9 cellular contexts compared by ENCODE assay signal in the genomic region with DNA sequence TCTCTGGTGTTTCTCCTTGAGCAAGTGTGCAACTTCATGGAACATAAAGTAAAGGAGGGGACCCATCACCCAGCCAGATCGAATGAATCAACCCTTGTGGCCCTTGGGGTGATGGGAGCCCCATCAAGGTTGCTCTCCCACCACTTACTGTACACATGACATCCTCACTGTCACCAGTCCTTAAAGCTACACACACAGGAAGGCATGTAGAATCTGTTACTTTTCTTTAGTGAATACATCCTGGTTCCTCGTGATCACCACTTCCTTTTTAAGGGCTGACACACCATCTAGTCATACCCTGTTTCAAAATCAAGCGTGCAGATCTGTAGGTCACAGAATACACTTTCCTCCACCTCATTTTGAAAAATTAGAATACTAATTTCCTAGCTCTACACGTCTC. TPM values are rescaled to one million over a fixed set of nuclear protein-coding genes. Genes with fewer than 3 reads are reported as not detected.
DNase-seq lines count a peak whose midpoint lies in the region; TF ChIP-seq lines count a peak whose summit lies in the region.
"Had no signal": no experiment of that assay in that cellular context is flagged by ENCODE, and none has a peak within 500 bp of the region (broad histone marks: within the 10 kb centered on the region; RNA-seq: fewer than 3 reads in every experiment).

No MANE protein-coding gene starts in this region.

- H3K27me3 ChIP-seq in esophagus muscularis mucosa, result no peaks in the 10 kb centered on the region
- H3K27me3 ChIP-seq: tibial artery had no signal

- H3K4me1 ChIP-seq in esophagus muscularis mucosa, result no peaks in the 10 kb centered on the region
- H3K4me1 ChIP-seq: tibial artery had no signal

- no peak overlapping the region for H3K27ac ChIP-seq in esophagus muscularis mucosa (replicated peaks in 1 of 4)
- H3K27ac ChIP-seq: tibial artery had no signal

- H3K36me3 Mint-ChIP-seq in HFFc6 (ENCODE audit: low read depth), result no peaks in the 10 kb centered on the region
- no peaks in the 10 kb centered on the region for H3K36me3 Mint-ChIP-seq in activated T-cell treated with anti-CD3 and anti-CD28 coated beads, Interleukin-2, amount 50 U/mL, for 24 hours (ENCODE audit: low read depth)

- whole genome bisulfite sequencing in esophagus muscularis mucosa, result 59% methylated on average over 4 of the region's 4 CpGs

- H3K4me1 Mint-ChIP-seq in HFFc6 (ENCODE audit: low read depth), result peaks cover 17% of the 10 kb centered on the region
- peaks cover 25% of the 10 kb centered on the region for H3K4me1 Mint-ChIP-seq in activated T-cell treated with anti-CD3 and anti-CD28 coated beads, Interleukin-2, amount 50 U/mL, for 24 hours (ENCODE audit: low read depth)

- TF ChIP-seq CTCF in HFFc6 (IDR thresholded peaks at IDR 0.05) (no peak), esophagus muscularis mucosa (IDR thresholded peaks at IDR 0.05) (no peak)

- no peaks in the 10 kb centered on the region for H3K9me3 Mint-ChIP-seq in HFFc6
- no peaks in the 10 kb centered on the region for H3K9me3 Mint-ChIP-seq in activated T-cell treated with anti-CD3 and anti-CD28 coated beads, Interleukin-2, amount 50 U/mL, for 24 hours

- peaks cover 2% of the 10 kb centered on the region; the same call in 1 of the 2 replicates for H3K27me3 Mint-ChIP-seq in HFFc6 (ENCODE audit: insufficient read depth)
- peaks cover 9% of the 10 kb centered on the region for H3K27me3 Mint-ChIP-seq in activated T-cell treated with anti-CD3 and anti-CD28 coated beads, Interleukin-2, amount 50 U/mL, for 24 hours

- peak overlapping the region; percentile 47; the same call in 1 of the 2 replicates for H3K4me3 Mint-ChIP-seq in HFFc6
- no peak overlapping the region for H3K4me3 Mint-ChIP-seq in activated T-cell treated with anti-CD3 and anti-CD28 coated beads, Interleukin-2, amount 50 U/mL, for 24 hours

- H3K36me3 ChIP-seq in esophagus muscularis mucosa, result no peaks in the 10 kb centered on the region
- H3K36me3 ChIP-seq: tibial artery had no signal

- peak overlapping the region; percentile 92 for H3K27ac Mint-ChIP-seq in HFFc6
- peak overlapping the region; percentile 87 for H3K27ac Mint-ChIP-seq in activated T-cell treated with anti-CD3 and anti-CD28 coated beads, Interleukin-2, amount 50 U/mL, for 24 hours

- no peak for TF ChIP-seq EP300 in esophagus muscularis mucosa (IDR thresholded peaks at IDR 0.05)

- H3K4me3 ChIP-seq in esophagus muscularis mucosa, result no peak overlapping the region
- H3K4me3 ChIP-seq: tibial artery had no signal

- intact Hi-C loops in esophagus muscularis mucosa (cut with DNase I), result no loop called here

- TF ChIP-seq POLR2A in esophagus muscularis mucosa (IDR thresholded peaks at IDR 0.05; ENCODE audit: low read depth), result no peak

- DNase-seq in AG08396 (ENCODE audit: low spot score) (peak; percentile 61), HFFc6 (peak; percentile 71), left kidney (ENCODE audit: low read depth, low spot score) (peak; percentile 27), activated gamma-delta T cell treated with Interleukin-2 at 50 U/mL for 16 hours (no peak), esophagus muscularis mucosa (ENCODE audit: extremely low spot score) (no peak), NCI-H524 treated with DMSO at 0.1 percent for 48 hours (lab: John Stamatoyannopoulos, UW) (no peak), NCI-H2081 (lab: John Stamatoyannopoulos, UW) (no peak)
- DNase-seq in activated T-cell treated with anti-CD3 and anti-CD28 coated beads, Interleukin-2, amount 50 U/mL, for 24 hours, result peak; percentile 47
- DNase-seq: tibial artery had no signal

- no peaks in the 10 kb centered on the region for H3K9me3 ChIP-seq in esophagus muscularis mucosa
- H3K9me3 ChIP-seq: tibial artery had no signal

RNA-seq across cellular contexts. Expression of gene MPHOSPH6, which starts 22.6 kb away (rescaled TPM):
- total RNA-seq in HFFc6 (2021; fragmentation: NEBNext Ultra II Directional; extraction: Animal tissue kit (Norgen Biotek cat#: 25700)), result 10 to 100 TPM; 22.8 to 32.1 (median 24.7) TPM
- 10 to 100 TPM in 3 of 4 donors, 1 to 10 TPM in 1; 7.2 to 26.2 (median 12.6) TPM for total RNA-seq in esophagus muscularis mucosa

Comparison
In these comparisons a context has a peak if more than half of its experiments do, and no peak if none do; other contexts are left out.
1. DNase-seq: peak in AG08396 (single experiment), HFFc6 (single experiment), activated T-cell treated with anti-CD3 and anti-CD28 coated beads, Interleukin-2, amount 50 U/mL, for 24 hours (single experiment) and left kidney (single experiment); none in activated gamma-delta T cell treated with Interleukin-2 at 50 U/mL for 16 hours (single experiment), esophagus muscularis mucosa (single experiment), NCI-H524 treated with DMSO at 0.1 percent for 48 hours (single experiment) and NCI-H2081 (0 of 2).